Comparison of ENCODE assay signal across 8 cellular contexts in the genomic region with DNA sequence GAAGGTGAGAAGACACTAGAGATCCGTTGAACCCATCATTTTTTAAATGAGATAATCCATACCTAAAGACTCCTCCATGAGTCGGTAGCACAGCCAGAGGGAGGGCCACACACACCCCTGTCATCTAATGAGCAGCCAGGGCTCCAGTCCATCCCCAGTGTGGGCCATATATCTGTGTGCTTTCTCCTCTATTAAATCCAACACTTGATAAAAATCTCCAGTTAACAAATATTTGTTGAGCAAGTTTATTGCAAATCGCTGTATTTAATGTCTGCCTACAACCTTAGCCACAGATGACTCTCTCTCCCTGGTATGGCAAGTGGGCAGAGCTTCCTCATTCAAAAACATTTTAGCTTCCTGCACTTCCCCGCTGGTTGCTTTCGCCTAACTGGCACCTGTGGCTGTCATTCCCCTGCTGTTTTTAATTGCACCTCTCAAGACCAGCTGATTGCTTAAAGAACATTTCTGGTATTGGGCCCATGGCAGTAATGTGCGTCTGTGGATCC.
DNase-seq lines count a peak whose midpoint lies in the region; ATAC-seq and TF ChIP-seq lines count a peak whose summit lies in the region.

No MANE protein-coding gene starts in this region.

- H4K8ac ChIP-seq in neuronal stem cell (ENCODE audit: low read depth, low read length) = no peak overlapping the region

- no peaks in the 10 kb centered on the region for H3K27me3 Mint-ChIP-seq in nephron progenitor cell (ENCODE audit: low read depth, poor library complexity)

- no peak overlapping the region for H3K14ac ChIP-seq in neuronal stem cell (ENCODE audit: low read length)

- peak overlapping the region; percentile 100 for H3K27ac ChIP-seq in brain microvascular endothelial cell
- peak overlapping the region; percentile 87 for H3K27ac ChIP-seq in neuronal stem cell (replicated peaks; ENCODE audit: low read length)

- H3K4me3 Mint-ChIP-seq in nephron progenitor cell = no peak overlapping the region

- peak overlapping the region; percentile 58 for H2BK120ac ChIP-seq in neuronal stem cell (ENCODE audit: low read depth, low read length)

- no peak overlapping the region for H3K4me2 ChIP-seq in neuronal stem cell (ENCODE audit: insufficient read depth, low read length, poor library complexity, severe bottlenecking)

- H3K4me3 ChIP-seq in brain microvascular endothelial cell (ENCODE audit: low read depth, low read length) (no peak overlapping the region), neuronal stem cell (ENCODE audit: low read length in 2 of 2) (no peak overlapping the region)

- peaks cover 26% of the 10 kb centered on the region for H3K36me3 ChIP-seq in brain microvascular endothelial cell (replicated peaks)
- H3K36me3 ChIP-seq in neuronal stem cell (replicated peaks in 1 of 2; ENCODE audit: control insufficient read depth in 2 of 2, insufficient read depth in 2 of 2, low read length in 2 of 2) = peaks cover 0 to 9% of the 10 kb centered on the region in 2 donors

- no peak overlapping the region for H4K91ac ChIP-seq in neuronal stem cell (ENCODE audit: low read depth, low read length, poor library complexity)

- H3K79me1 ChIP-seq in neuronal stem cell (ENCODE audit: low read depth, low read length) = peaks cover 7% of the 10 kb centered on the region

- peak overlapping the region; percentile 68 for H2AK5ac ChIP-seq in neuronal stem cell (ENCODE audit: low read depth, low read length)

- no peak overlapping the region for H3K4ac ChIP-seq in neuronal stem cell (ENCODE audit: low read length)

- no peak overlapping the region for H2AFZ ChIP-seq in neuronal stem cell (ENCODE audit: low read length)

- H3K27me3 ChIP-seq in brain microvascular endothelial cell (replicated peaks) = no peaks in the 10 kb centered on the region
- H3K27me3 ChIP-seq in neuronal stem cell (ENCODE audit: control insufficient read depth in 3 of 3, insufficient read depth in 3 of 3, low read depth in 1 of 3, low read length in 3 of 3) = no peaks in the 10 kb centered on the region

- TF ChIP-seq CTCF in brain microvascular endothelial cell (IDR thresholded peaks at IDR 0.05; ENCODE audit: low read depth, low read length, missing control alignments) (no peak), nephron progenitor cell (IDR thresholded peaks at IDR 0.05) (no peak)

- in situ Hi-C loops in brain microvascular endothelial cell (cut with HindIII; ENCODE audit: low pct_ligation_motif_present, low sequenced_read_pairs) = no loop called here

- no peak overlapping the region for H2BK12ac ChIP-seq in neuronal stem cell (ENCODE audit: low read length)

- H2BK5ac ChIP-seq in neuronal stem cell (ENCODE audit: low read length) = no peak overlapping the region

- H2BK15ac ChIP-seq in neuronal stem cell (ENCODE audit: low read length) = no peak overlapping the region

- WGBS in neuronal stem cell (ENCODE audit: extremely low coverage in 2 of 2, insufficient read length in 2 of 2, insufficient replicate concordance in 1 of 2), 2 donors = no CpG with 5 or more reads among the region's 6 CpGs

- H3K9ac ChIP-seq in neuronal stem cell (ENCODE audit: low read depth, low read length, poor library complexity) = no peak overlapping the region

- peaks cover 94% of the 10 kb centered on the region for H3K4me1 Mint-ChIP-seq in nephron progenitor cell

- no peak overlapping the region for H3K23ac ChIP-seq in neuronal stem cell (ENCODE audit: low read depth, low read length, poor library complexity)

- no peak for ATAC-seq in HG03439 (IDR thresholded peaks at IDR 0.05; ENCODE audit: unreplicated experiment)

- no peaks in the 10 kb centered on the region for H3K36me3 Mint-ChIP-seq in nephron progenitor cell (ENCODE audit: low read depth)

- DNase-seq in Daoy (ENCODE audit: low read depth) (peak; percentile 92), NCI-H1417 treated with DMSO at 0.1 percent for 48 hours (lab: John Stamatoyannopoulos, UW) (peak; percentile 63), brain microvascular endothelial cell (no peak), neuronal stem cell (ENCODE audit: low spot score) (no peak), nephron progenitor cell (no peak), cortex of kidney (lab: John Stamatoyannopoulos, UW) (no peak), ecto neural progenitor cell (ENCODE audit: low spot score) (no peak)

- no peak overlapping the region for H3K27ac Mint-ChIP-seq in nephron progenitor cell

- no peaks in the 10 kb centered on the region for H3K9me3 ChIP-seq in neuronal stem cell (replicated peaks in 1 of 2; ENCODE audit: control insufficient read depth in 2 of 2, insufficient read depth in 1 of 2, low read depth in 1 of 2, low read length in 2 of 2)

- peaks cover 43 to 67% of the 10 kb centered on the region in 2 donors for H3K4me1 ChIP-seq in neuronal stem cell (ENCODE audit: control insufficient read depth in 2 of 2, insufficient read depth in 1 of 2, low read depth in 1 of 2, low read length in 2 of 2)

- no peak overlapping the region for H3K18ac ChIP-seq in neuronal stem cell (ENCODE audit: low read length)

- H3K9me3 Mint-ChIP-seq in nephron progenitor cell = no peaks in the 10 kb centered on the region

Comparison
In these comparisons a context has a peak if more than half of its experiments do, and no peak if none do; other contexts are left out.
1. DNase-seq: peak in Daoy (single experiment) and NCI-H1417 treated with DMSO at 0.1 percent for 48 hours (single experiment); none in brain microvascular endothelial cell (single experiment), neuronal stem cell (single experiment), nephron progenitor cell (single experiment), cortex of kidney (single experiment) and ecto neural progenitor cell (single experiment).